ENCODE assay signal across 26 cellular contexts in the genomic region with DNA sequence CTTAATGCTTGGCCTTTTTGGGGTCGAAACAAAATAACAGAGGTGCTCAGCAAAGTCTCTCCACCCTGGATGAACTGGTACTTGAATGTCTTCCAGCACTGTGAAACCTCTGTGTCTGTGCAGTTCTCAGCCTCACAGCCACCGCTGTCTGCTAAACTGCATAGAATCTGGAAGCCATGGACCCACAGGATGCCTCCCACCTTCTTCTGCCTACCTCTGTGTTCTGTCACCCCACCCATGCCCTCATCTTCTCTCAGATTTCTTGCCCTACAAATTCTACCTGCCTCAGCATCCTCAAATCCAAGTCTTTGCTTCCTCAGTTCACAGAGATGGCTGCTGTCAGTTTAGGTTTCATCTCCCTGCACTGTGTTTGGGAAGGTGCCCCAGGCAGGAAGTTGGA. TPM values are rescaled to one million over a fixed set of nuclear protein-coding genes. Genes with fewer than 3 reads are reported as not detected.
DNase-seq lines count a peak whose midpoint lies in the region; ATAC-seq and TF ChIP-seq lines count a peak whose summit lies in the region.
"Had no signal": no experiment of that assay in that cellular context is flagged by ENCODE, and none has a peak within 500 bp of the region (broad histone marks: within the 10 kb centered on the region; RNA-seq: fewer than 3 reads in every experiment).

No MANE protein-coding gene starts in this region.

- H3K4me2 ChIP-seq in H9 (ENCODE audit: insufficient read depth, insufficient read length, low read length) = no peak overlapping the region
- H3K4me2 ChIP-seq in PC-3 (ENCODE audit: low read length) = peak overlapping the region; percentile 72
- no peak overlapping the region for H3K4me2 ChIP-seq in neuronal stem cell (ENCODE audit: insufficient read depth, low read length, poor library complexity, severe bottlenecking)

- H2BK20ac ChIP-seq in H9 (ENCODE audit: low read depth, low read length, poor library complexity, severe bottlenecking) = no peak overlapping the region

- no CpG with 5 or more reads among the region's 2 CpGs for WGBS in H9 (ENCODE audit: extremely low coverage, insufficient read length, low lambda C conversion rate)
- no CpG with 5 or more reads among the region's 2 CpGs for WGBS in neuronal stem cell (ENCODE audit: extremely low coverage in 2 of 2, insufficient read length in 2 of 2, insufficient replicate concordance in 1 of 2), 2 donors

- H3K4ac ChIP-seq in H9 (ENCODE audit: low read depth, low read length) = no peak overlapping the region
- H3K4ac ChIP-seq in neuronal stem cell (ENCODE audit: low read length) = no peak overlapping the region

- H3K9ac ChIP-seq in H9 (ENCODE audit: extremely low read depth, insufficient read length, low read length) (no peak overlapping the region), PC-3 (ENCODE audit: low read length) (no peak overlapping the region; the same call in 1 of the 2 replicates), neuronal stem cell (ENCODE audit: low read depth, low read length, poor library complexity) (no peak overlapping the region)

- H3K56ac ChIP-seq in H9 (ENCODE audit: insufficient read length, low read depth, low read length) = no peak overlapping the region

- H3F3A ChIP-seq in PC-3 (ENCODE audit: low read length, unreplicated experiment) = peaks cover 5% of the 10 kb centered on the region

- H3K9me3 ChIP-seq in H9 (ENCODE audit: control insufficient read depth, low read depth, low read length) = no peaks in the 10 kb centered on the region
- no peaks in the 10 kb centered on the region for H3K9me3 ChIP-seq in PC-3 (ENCODE audit: low read length)
- peaks cover 1 to 4% of the 10 kb centered on the region in 2 donors for H3K9me3 ChIP-seq in neuronal stem cell (replicated peaks in 1 of 2; ENCODE audit: control insufficient read depth in 2 of 2, insufficient read depth in 1 of 2, low read depth in 1 of 2, low read length in 2 of 2)
- H3K9me3 ChIP-seq: HAP-1 had no signal

- peaks cover 13 to 14% of the 10 kb centered on the region in 2 experiments for H3K4me1 Mint-ChIP-seq in H9
- H3K4me1 Mint-ChIP-seq in nephron = peaks cover 7% of the 10 kb centered on the region

- TF ChIP-seq CTCF in H9 (conservative IDR thresholded peaks at IDR 0.05) = no peak
- TF ChIP-seq CTCF in PC-3 (conservative IDR thresholded peaks at IDR 0.05; ENCODE audit: low read depth, low read length) = no peak
- no peak for TF ChIP-seq CTCF in choroid plexus epithelial cell (conservative IDR thresholded peaks at IDR 0.05; ENCODE audit: low read depth, low read length)
- no peak for TF ChIP-seq CTCF in nephron (IDR thresholded peaks at IDR 0.05; ENCODE audit: unreplicated experiment in 3 of 3)

- H2BK15ac ChIP-seq in H9 (ENCODE audit: low read depth, low read length) (no peak overlapping the region), neuronal stem cell (ENCODE audit: low read length) (no peak overlapping the region)

- intact Hi-C loops in PC-3 (cut with micrococcal nuclease) = loop anchor here (2.0 to 10.0 kb wide), 2 partner anchors 14 to 216 kb away; no protein-coding TSS in a partner anchor

- no peak overlapping the region for H4K5ac ChIP-seq in H9 (ENCODE audit: insufficient read length, low read depth, low read length)

- no peaks in the 10 kb centered on the region for H3K27me3 Mint-ChIP-seq in H9 (ENCODE audit: low read depth)
- no peaks in the 10 kb centered on the region for H3K27me3 Mint-ChIP-seq in nephron (ENCODE audit: low read depth)
- H3K27me3 Mint-ChIP-seq: stimulated activated naive CD8-positive, alpha-beta T cell treated with anti-CD3 and anti-CD28 coated beads, Interleukin-15, amount 100 ng/mL, for 72 hours had no signal

- H3K36me3 ChIP-seq in PC-3 (ENCODE audit: low read depth, low read length) (no peaks in the 10 kb centered on the region), neuronal stem cell (replicated peaks in 1 of 2; ENCODE audit: control insufficient read depth in 2 of 2, insufficient read depth in 2 of 2, low read length in 2 of 2) (no peaks in the 10 kb centered on the region)
- H3K36me3 ChIP-seq: HAP-1, heart left ventricle, WERI-Rb-1 had no signal

- H3K79me1 ChIP-seq in H9 (ENCODE audit: insufficient read depth, low read depth, low read length, poor library complexity, severe bottlenecking) = peaks cover 2% of the 10 kb centered on the region
- H3K79me1 ChIP-seq in neuronal stem cell (ENCODE audit: low read depth, low read length) = no peaks in the 10 kb centered on the region

- H3K27ac ChIP-seq in H9 (ENCODE audit: insufficient read length, low read depth, low read length) = no peak overlapping the region
- peak overlapping the region; percentile 81 for H3K27ac ChIP-seq in PC-3 (ENCODE audit: low read length)
- H3K27ac ChIP-seq in neuronal stem cell (replicated peaks; ENCODE audit: low read length) = no peak overlapping the region
- H3K27ac ChIP-seq: heart left ventricle, HL-60, tibial nerve, WERI-Rb-1 had no signal

- no peak overlapping the region for H3T11ph ChIP-seq in H9 (ENCODE audit: low read length)

- H2BK120ac ChIP-seq in H9 (ENCODE audit: low read depth, low read length, poor library complexity, severe bottlenecking) (no peak overlapping the region), neuronal stem cell (ENCODE audit: low read depth, low read length) (no peak overlapping the region)

- H2AFZ ChIP-seq in H9 (ENCODE audit: low read length) (no peak overlapping the region), PC-3 (ENCODE audit: low read length) (no peak overlapping the region), neuronal stem cell (ENCODE audit: low read length) (no peak overlapping the region)

- H2BK12ac ChIP-seq in H9 (ENCODE audit: insufficient read length, low read depth, low read length) = no peak overlapping the region
- no peak overlapping the region for H2BK12ac ChIP-seq in neuronal stem cell (ENCODE audit: low read length)

- H3K9me3 Mint-ChIP-seq in H9 = peaks cover 4% of the 10 kb centered on the region in 2 experiments; a peak in 4 of 5 replicates
- H3K9me3 Mint-ChIP-seq in nephron = peaks cover 9% of the 10 kb centered on the region
- H3K9me3 Mint-ChIP-seq: stimulated activated naive CD8-positive, alpha-beta T cell treated with anti-CD3 and anti-CD28 coated beads, Interleukin-15, amount 100 ng/mL, for 72 hours; T-helper 2 cell treated with Interferon-gamma antibody and Interleukin-4, amounts not matched to agents 5 μg/mL and 100 μg/mL, for 36 hours had no signal

- DNase-seq in H9 (no peak), PC-3 (no peak), choroid plexus epithelial cell (ENCODE audit: low read depth) (peak; percentile 7), ureter (ENCODE audit: low spot score) (no peak), neuronal stem cell (ENCODE audit: low spot score) (no peak)
- DNase-seq: activated effector memory CD4-positive, alpha-beta T cell treated with Interleukin-2 at 50 U/mL for 16 hours; brain microvascular endothelial cell; heart left ventricle; Kasumi-1; mesendoderm; NCI-H524 treated with DMSO at 0.1 percent for 48 hours; RPMI8226; stimulated activated CD4-positive, alpha-beta T cell treated with anti-CD3 and anti-CD28 coated beads, Interleukin-12 subunit alpha, Interleukin-12 subunit beta, amount 100 ng/mL, for 4 hours; stimulated activated CD4-positive, alpha-beta T cell treated with anti-CD3 and anti-CD28 coated beads, Interleukin-4, amount 100 ng/mL, for 4 hours; stimulated activated naive CD8-positive, alpha-beta T cell treated with anti-CD3 and anti-CD28 coated beads, Interleukin-15, amount 100 ng/mL, for 72 hours; WERI-Rb-1 had no signal

- H4K20me1 ChIP-seq in H9 (ENCODE audit: control insufficient read depth, insufficient read depth, insufficient read length) (no peaks in the 10 kb centered on the region), PC-3 (ENCODE audit: low read length) (no peaks in the 10 kb centered on the region)

- H3K27me3 ChIP-seq in H9 (ENCODE audit: insufficient read depth, low read length) (no peaks in the 10 kb centered on the region), PC-3 (ENCODE audit: low read length) (no peaks in the 10 kb centered on the region), neuronal stem cell (ENCODE audit: control insufficient read depth in 3 of 3, insufficient read depth in 3 of 3, low read depth in 1 of 3, low read length in 3 of 3) (no peaks in the 10 kb centered on the region)
- H3K27me3 ChIP-seq: brain microvascular endothelial cell, heart left ventricle, tibial nerve had no signal

- H3K4me1 ChIP-seq in H9 (ENCODE audit: insufficient read depth, low read length) (no peaks in the 10 kb centered on the region; the same call in 1 of the 2 replicates), PC-3 (ENCODE audit: insufficient read depth, low read length) (peaks cover 41% of the 10 kb centered on the region), neuronal stem cell (ENCODE audit: control insufficient read depth in 2 of 2, insufficient read depth in 1 of 2, low read depth in 1 of 2, low read length in 2 of 2) (no peaks in the 10 kb centered on the region)

- H3K36me3 Mint-ChIP-seq in H9 (ENCODE audit: insufficient read depth in 1 of 3, low read depth in 3 of 3) (peaks cover 3 to 9% (median 3%) of the 10 kb centered on the region in 3 experiments; a peak in 5 of 7 replicates), nephron (ENCODE audit: low read depth) (peaks cover 13% of the 10 kb centered on the region)

- BruUV-seq in PC-3 (replicated peaks; lab: Mats Ljungman, UMichigan) = no TSS peak

- H4K8ac ChIP-seq in H9 (replicated peaks; ENCODE audit: insufficient read length, low read depth, low read length) = no peak overlapping the region
- H4K8ac ChIP-seq in neuronal stem cell (ENCODE audit: low read depth, low read length) = no peak overlapping the region

- H3K18ac ChIP-seq in H9 (ENCODE audit: insufficient read length, low read depth, low read length) (no peak overlapping the region), neuronal stem cell (ENCODE audit: low read length) (no peak overlapping the region)

- no peak overlapping the region for H3K4me3 ChIP-seq in PC-3 (ENCODE audit: low read length)
- no peak overlapping the region for H3K4me3 ChIP-seq in choroid plexus epithelial cell (ENCODE audit: low read depth, low read length)
- H3K4me3 ChIP-seq in neuronal stem cell (ENCODE audit: low read length in 2 of 2) = peak overlapping the region in 1 of 2 donors; percentile 61
- H3K4me3 ChIP-seq: GM12878, HAP-1, heart left ventricle, tibial nerve had no signal

- no peak overlapping the region for H3K14ac ChIP-seq in H9 (ENCODE audit: insufficient read depth, low read length)
- H3K14ac ChIP-seq in neuronal stem cell (ENCODE audit: low read length) = no peak overlapping the region

- CTCF ChIA-PET in PC-3 (lab: Charles Lee) = no interaction called here

- H3K23ac ChIP-seq in H9 (ENCODE audit: insufficient read length, low read depth, low read length) = no peak overlapping the region
- no peak overlapping the region for H3K23ac ChIP-seq in neuronal stem cell (ENCODE audit: low read depth, low read length, poor library complexity)

- ATAC-seq in PC-3 (no peak; the same call in 1 of the 2 replicates), HG03460 (IDR thresholded peaks at IDR 0.05; ENCODE audit: unreplicated experiment) (no peak), GM18873 (IDR thresholded peaks at IDR 0.05; ENCODE audit: low FRiP score, unreplicated experiment) (no peak)
- ATAC-seq: GM12878; heart left ventricle; SK-N-SH treated with all-trans-retinoic acid at 6 μM for 48 hours; stimulated activated naive CD8-positive, alpha-beta T cell treated with anti-CD3 and anti-CD28 coated beads, Interleukin-15, amount 100 ng/mL, for 72 hours had no signal

- H3K4me3 Mint-ChIP-seq in H9 = no peak overlapping the region
- H3K4me3 Mint-ChIP-seq in nephron = no peak overlapping the region
- H3K4me3 Mint-ChIP-seq: CD14-positive monocyte; stimulated activated naive CD8-positive, alpha-beta T cell treated with anti-CD3 and anti-CD28 coated beads, Interleukin-15, amount 100 ng/mL, for 72 hours; T-helper 2 cell treated with Interferon-gamma antibody and Interleukin-4, amounts not matched to agents 5 μg/mL and 100 μg/mL, for 36 hours had no signal

- H3K27ac Mint-ChIP-seq in H9 = peak overlapping the region; percentile 2 to 74 (median 9); a peak in 4 of 7 replicates
- H3K27ac Mint-ChIP-seq in nephron = peak overlapping the region in 2 of 3 experiments; percentile 15 to 53
- H3K27ac Mint-ChIP-seq: T-helper 2 cell treated with Interferon-gamma antibody and Interleukin-4, amounts not matched to agents 5 μg/mL and 100 μg/mL, for 36 hours had no signal

- POLR2A ChIA-PET in PC-3 (lab: Charles Lee; ENCODE audit: unreplicated experiment) = no interaction called here

- H3K23me2 ChIP-seq in H9 (ENCODE audit: insufficient read length, low read depth, low read length, poor library complexity, severe bottlenecking) = no peaks in the 10 kb centered on the region

- H4K91ac ChIP-seq in H9 (ENCODE audit: insufficient read length, low read depth, low read length) (no peak overlapping the region), neuronal stem cell (ENCODE audit: low read depth, low read length, poor library complexity) (no peak overlapping the region)

- H2AK5ac ChIP-seq in H9 (ENCODE audit: insufficient read length, low read length) (no peak overlapping the region), neuronal stem cell (ENCODE audit: low read depth, low read length) (no peak overlapping the region)

- no peaks in the 10 kb centered on the region for H3K9me2 ChIP-seq in PC-3 (replicated peaks; ENCODE audit: low read length)

- no peak overlapping the region for H2BK5ac ChIP-seq in H9 (ENCODE audit: insufficient read length, low read length)
- H2BK5ac ChIP-seq in neuronal stem cell (ENCODE audit: low read length) = no peak overlapping the region

- peaks cover 1% of the 10 kb centered on the region; the same call in 1 of the 2 replicates for H3K79me2 ChIP-seq in H9 (ENCODE audit: insufficient read depth, low read length)
- H3K79me2 ChIP-seq in PC-3 (ENCODE audit: low read length) = peaks cover 66% of the 10 kb centered on the region

RNA-seq across cellular contexts. Expression of gene EXOSC2, which starts 35.6 kb away (rescaled TPM):
- total RNA-seq in H9 (2021) (92.0 and 94.5 TPM in 2 replicates), PC-3 (2014; rRNA removed) (33.5 and 40.4 TPM in 2 replicates), ureter (29.7 TPM)
- 29.7 TPM for polyA plus RNA-seq in neuronal stem cell (2013, experiment 1 of 2)
- polyA plus RNA-seq in neuronal stem cell (2013, experiment 2 of 2) = 28.8 TPM
